ENCODE assay signal across 2 cellular contexts in genomic region chr2:230990899-230991150, GRCh38.
TF ChIP-seq lines count a peak whose summit lies in the region.

No MANE protein-coding gene starts in this region.

TF ChIP-seq in GM23338, 12 proteins besides CTCF, POLR2A, EP300 and RAD21:
- TF ChIP-seq ZNF462 (CRISPR knock-in tag; IDR thresholded peaks at IDR 0.05) (no peak), ETS1 (IDR thresholded peaks at IDR 0.05) (no peak), EZH2 (IDR thresholded peaks at IDR 0.05; ENCODE audit: low read depth, unreplicated experiment) (no peak), ZNF114 (CRISPR knock-in tag; IDR thresholded peaks at IDR 0.05) (no peak), STAT1 (IDR thresholded peaks at IDR 0.05; ENCODE audit: unreplicated experiment) (no peak), NANOG (IDR thresholded peaks at IDR 0.05; ENCODE audit: borderline replicate concordance) (no peak), ZNF331 (CRISPR knock-in tag; IDR thresholded peaks at IDR 0.05; ENCODE audit: low read depth) (no peak), EZH2phosphoT487 (IDR thresholded peaks at IDR 0.05; ENCODE audit: unreplicated experiment) (no peak), POLR2AphosphoS5 (IDR thresholded peaks at IDR 0.05; ENCODE audit: low read depth) (no peak)

TF ChIP-seq in endothelial cell of umbilical vein, 7 proteins besides CTCF, POLR2A, EP300 and RAD21:
- TF ChIP-seq MYC (IDR thresholded peaks at IDR 0.05; ENCODE audit: low read depth, low read length), result no peak
- peak; percentile 37 for TF ChIP-seq EZH2 (IDR thresholded peaks at IDR 0.05; ENCODE audit: borderline replicate concordance, low read depth, low read length, severe bottlenecking)
